Comparison of ENCODE assay signal across 8 cellular contexts in the genomic region with DNA sequence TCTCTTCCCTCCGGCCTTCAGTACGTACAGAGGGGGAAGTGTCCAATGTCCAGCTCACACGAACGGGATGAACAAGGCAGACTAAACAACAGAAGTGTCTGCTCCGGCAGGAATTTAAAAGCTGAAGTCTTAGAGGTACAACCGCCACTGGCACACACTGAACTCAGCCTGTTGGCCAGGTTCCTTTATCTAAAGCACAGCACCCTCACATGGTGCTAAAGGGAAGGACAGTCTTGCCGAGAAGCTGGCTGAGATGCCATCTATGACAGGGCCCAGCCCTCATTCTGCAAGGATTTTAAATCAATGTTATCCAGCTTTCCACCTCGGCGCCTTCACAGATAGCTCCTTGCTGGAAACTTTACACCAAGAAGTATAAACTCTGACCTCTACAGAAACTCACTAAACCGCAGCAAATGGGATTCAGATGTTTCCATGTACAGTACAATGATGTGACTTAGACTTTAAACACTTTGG. TPM values are rescaled to one million over a fixed set of nuclear protein-coding genes. Genes with fewer than 3 reads are reported as not detected.
A peak's percentile ranks its signal among the peaks of the same experiment; 100 is the strongest.
DNase-seq lines count a peak whose midpoint lies in the region; ATAC-seq and TF ChIP-seq lines count a peak whose summit lies in the region.

No MANE protein-coding gene starts in this region.

- H3K27ac ChIP-seq in Peyer's patch (no peak overlapping the region), heart right ventricle (no peak overlapping the region)

- H3K9me3 Mint-ChIP-seq in activated naive CD8-positive, alpha-beta T cell treated with anti-CD3 and anti-CD28 coated beads, Interleukin-2, amount 10 ng/mL, durations not matched to agents 7 days and 5 days, result no peaks in the 10 kb centered on the region

- H3K4me1 ChIP-seq in Peyer's patch (peaks cover 0 to 25% (median 8%) of the 10 kb centered on the region in 4 donors), heart right ventricle (peaks cover 0 to 14% (median 7%) of the 10 kb centered on the region in 9 donors)

- peak overlapping the region; percentile 78 for H3K27ac Mint-ChIP-seq in activated naive CD8-positive, alpha-beta T cell treated with anti-CD3 and anti-CD28 coated beads, Interleukin-2, amount 10 ng/mL, durations not matched to agents 7 days and 5 days

- peaks cover 10% of the 10 kb centered on the region for H3K27me3 Mint-ChIP-seq in activated naive CD8-positive, alpha-beta T cell treated with anti-CD3 and anti-CD28 coated beads, Interleukin-2, amount 10 ng/mL, durations not matched to agents 7 days and 5 days

- POLR2A ChIA-PET in activated naive CD8-positive, alpha-beta T cell treated with anti-CD3 and anti-CD28 coated beads, Interleukin-2, amount 10 ng/mL, durations not matched to agents 7 days and 5 days (lab: Charles Lee), result interaction anchor here (0.5 to 4.1 kb wide), 6 partner anchors 9 to 410 kb away, joined by 3 to 22 read pairs (median 4); a partner anchor contains a TSS

- TF ChIP-seq POLR2A in Peyer's patch (IDR thresholded peaks at IDR 0.05), result no peak

- no peaks in the 10 kb centered on the region for H3K27me3 ChIP-seq in Peyer's patch
- peaks cover 0 to 45% (median 13%) of the 10 kb centered on the region in 7 donors for H3K27me3 ChIP-seq in heart right ventricle

- peak in 5 of 6 experiments; percentile 15 to 90 (median 84) for TF ChIP-seq CTCF in Peyer's patch (IDR thresholded peaks at IDR 0.05)
- TF ChIP-seq CTCF in heart right ventricle (IDR thresholded peaks at IDR 0.05), result peak; percentile 36 to 74 (median 72)

- H3K4me3 ChIP-seq in Peyer's patch, result no peak overlapping the region
- H3K4me3 ChIP-seq in heart right ventricle, result no peak overlapping the region

- ATAC-seq in HG03469 (IDR thresholded peaks at IDR 0.05; ENCODE audit: unreplicated experiment) (peak; percentile 64), heart right ventricle (peak in 7 of 8 donors; percentile 24 to 68 (median 52)), GM21515 (IDR thresholded peaks at IDR 0.05; ENCODE audit: unreplicated experiment) (no peak)
- peak; percentile 64 for ATAC-seq in activated naive CD8-positive, alpha-beta T cell treated with anti-CD3 and anti-CD28 coated beads, Interleukin-2, amount 10 ng/mL, durations not matched to agents 7 days and 5 days (ENCODE audit: low read depth)

- 29 to 30% methylated on average over 10 of the region's 10 CpGs for WGBS in heart right ventricle, 2 donors

- no peaks in the 10 kb centered on the region for H3K36me3 Mint-ChIP-seq in activated naive CD8-positive, alpha-beta T cell treated with anti-CD3 and anti-CD28 coated beads, Interleukin-2, amount 10 ng/mL, durations not matched to agents 7 days and 5 days

- DNase-seq in DMS 273 (lab: John Stamatoyannopoulos, UW; ENCODE audit: unreplicated experiment) (peak; percentile 70), Peyer's patch (peak; percentile 40 to 87 (median 60)), heart right ventricle (peak in 1 of 2 donors; percentile 52), pulmonary artery endothelial cell (ENCODE audit: low read depth, low spot score) (peak; percentile 8), NCI-H2171 treated with DMSO at 0.1 percent for 48 hours (lab: John Stamatoyannopoulos, UW) (no peak)
- DNase-seq in activated naive CD8-positive, alpha-beta T cell treated with anti-CD3 and anti-CD28 coated beads, Interleukin-2, amount 10 ng/mL, durations not matched to agents 7 days and 5 days, result peak; percentile 58

- intact Hi-C loops in heart right ventricle (cut with DNase I), result loop anchor here (2.0 to 10.0 kb wide), 9 partner anchors 124 to 414 kb away; no protein-coding TSS in a partner anchor

- peaks cover 35% of the 10 kb centered on the region for H3K4me1 Mint-ChIP-seq in activated naive CD8-positive, alpha-beta T cell treated with anti-CD3 and anti-CD28 coated beads, Interleukin-2, amount 10 ng/mL, durations not matched to agents 7 days and 5 days

- H3K36me3 ChIP-seq in Peyer's patch (no peaks in the 10 kb centered on the region), heart right ventricle (no peaks in the 10 kb centered on the region)

- H3K4me3 Mint-ChIP-seq in activated naive CD8-positive, alpha-beta T cell treated with anti-CD3 and anti-CD28 coated beads, Interleukin-2, amount 10 ng/mL, durations not matched to agents 7 days and 5 days, result peak overlapping the region; percentile 83

- no peaks in the 10 kb centered on the region for H3K9me3 ChIP-seq in Peyer's patch
- H3K9me3 ChIP-seq in heart right ventricle, result no peaks in the 10 kb centered on the region

RNA-seq across cellular contexts. Expression of a gene that starts 2.8 kb away (rescaled TPM):
- 10 to 100 TPM in 1 of 4 donors, 1 to 10 TPM in 3; 7.2 to 15.1 (median 8.9) TPM for total RNA-seq in Peyer's patch
- total RNA-seq in activated naive CD8-positive, alpha-beta T cell treated with anti-CD3 and anti-CD28 coated beads, Interleukin-2, amount 10 ng/mL, durations not matched to agents 7 days and 5 days, result 1 to 10 TPM; 5.6 to 7.3 TPM
- 1 to 10 TPM in 7 of 10 donors, under 1 TPM in 3; 0.47 to 5.0 (median 1.3) TPM for total RNA-seq in heart right ventricle
- polyA plus RNA-seq in heart right ventricle, result under 1 TPM; 0.49 to 0.95 TPM
- 0.13 and 0.14 TPM in 2 replicates for total RNA-seq in pulmonary artery endothelial cell
